31 cellular contexts compared by ENCODE assay signal in genomic region chrX:25389276-25389675, GRCh38.
"Had no signal": no experiment of that assay in that cellular context is flagged by ENCODE, and none has a peak within 500 bp of the region (broad histone marks: within the 10 kb centered on the region; RNA-seq: fewer than 3 reads in every experiment).

No MANE protein-coding gene starts in this region.

- H3K4me1 Mint-ChIP-seq: activated CD4-positive, alpha-beta T cell treated with anti-CD3 and anti-CD28 coated beads, Interleukin-2, amount 10 ng/mL, durations not matched to agents 24 days and 14 days; activated naive CD8-positive, alpha-beta T cell treated with anti-CD3 and anti-CD28 coated beads for 36 hours; activated T-helper 17 cell treated with anti-CD3 and anti-CD28 coated beads, Interleukin-2, amount 50 U/mL, for 72 hours; central memory CD8-positive, alpha-beta T cell had no signal

- DNase-seq: activated CD4-positive, alpha-beta T cell treated with anti-CD3 and anti-CD28 coated beads, Interleukin-2, amount 10 ng/mL, durations not matched to agents 24 days and 14 days; activated CD4-positive, alpha-beta T cell treated with anti-CD3 and anti-CD28 coated beads, Interleukin-2, amount 50 U/mL, for 4 hours; activated CD8-positive, alpha-beta T cell treated with anti-CD3 and anti-CD28 coated beads for 36 hours; activated effector memory CD4-positive, alpha-beta T cell treated with anti-CD3 and anti-CD28 coated beads, Interleukin-2, amount 50 U/mL, for 16 hours; activated naive CD4-positive, alpha-beta T cell; activated naive CD4-positive, alpha-beta T cell treated with anti-CD3 and anti-CD28 coated beads, Interleukin-2, amount 50 U/mL, for 16 hours; activated naive CD8-positive, alpha-beta T cell treated with anti-CD3 and anti-CD28 coated beads for 36 hours; activated T-cell treated with anti-CD3 and anti-CD28 coated beads, Interleukin-2, amount 50 U/mL, for 1 hour; activated T-cell treated with anti-CD3 and anti-CD28 coated beads, Interleukin-2, amount 50 U/mL, for 72 hours; amniotic stem cell; aorta; Karpas-422; KBM-7; NCI-H1105; NCI-H1417 treated with DMSO at 0.1 percent for 48 hours; NCI-H187 treated with DMSO at 0.1 percent for 48 hours; NCI-H2081; NCI-H2171 treated with DMSO at 0.1 percent for 48 hours; NCI-H2227 treated with DMSO at 0.1 percent for 48 hours; NCI-H446; NCI-H510A treated with DMSO at 0.1 percent for 48 hours; NCI-H69; PC-9; Right ventricle myocardium superior; SW 1271; T-helper 1 cell; T-helper 2 cell; T-helper 9 cell had no signal

- H3K4me3 Mint-ChIP-seq: activated CD4-positive, alpha-beta T cell treated with anti-CD3 and anti-CD28 coated beads, Interleukin-2, amount 10 ng/mL, durations not matched to agents 24 days and 14 days; activated CD8-positive, alpha-beta T cell treated with anti-CD3 and anti-CD28 coated beads for 36 hours; activated naive CD8-positive, alpha-beta T cell treated with anti-CD3 and anti-CD28 coated beads for 36 hours; activated T-cell treated with anti-CD3 and anti-CD28 coated beads, Interleukin-2, amount 50 U/mL, for 72 hours; activated T-helper 17 cell treated with anti-CD3 and anti-CD28 coated beads, Interleukin-2, amount 50 U/mL, for 72 hours; central memory CD8-positive, alpha-beta T cell had no signal

- H3K36me3 Mint-ChIP-seq: activated naive CD8-positive, alpha-beta T cell treated with anti-CD3 and anti-CD28 coated beads for 36 hours had no signal

- H3K27me3 ChIP-seq: cardiac muscle cell had no signal

- H3K27ac ChIP-seq: cardiac muscle cell, PC-9 had no signal

- H3K4me3 ChIP-seq: cardiac muscle cell, PC-9 had no signal

- H3K27me3 Mint-ChIP-seq: activated CD4-positive, alpha-beta T cell treated with anti-CD3 and anti-CD28 coated beads, Interleukin-2, amount 10 ng/mL, durations not matched to agents 24 days and 14 days; activated CD8-positive, alpha-beta T cell treated with anti-CD3 and anti-CD28 coated beads for 36 hours; activated naive CD8-positive, alpha-beta T cell treated with anti-CD3 and anti-CD28 coated beads for 36 hours; activated T-helper 17 cell treated with anti-CD3 and anti-CD28 coated beads, Interleukin-2, amount 50 U/mL, for 72 hours; central memory CD8-positive, alpha-beta T cell had no signal

- H3K9me3 Mint-ChIP-seq: activated CD4-positive, alpha-beta T cell treated with anti-CD3 and anti-CD28 coated beads, Interleukin-2, amount 10 ng/mL, durations not matched to agents 24 days and 14 days; activated CD8-positive, alpha-beta T cell treated with anti-CD3 and anti-CD28 coated beads for 36 hours; activated naive CD8-positive, alpha-beta T cell treated with anti-CD3 and anti-CD28 coated beads for 36 hours; activated T-helper 17 cell treated with anti-CD3 and anti-CD28 coated beads, Interleukin-2, amount 50 U/mL, for 72 hours had no signal

- H3K4me2 ChIP-seq: PC-9 had no signal

- H3K36me3 ChIP-seq: cardiac muscle cell had no signal

- H2AFZ ChIP-seq: PC-9 had no signal

- H3K27ac Mint-ChIP-seq: activated CD4-positive, alpha-beta T cell treated with anti-CD3 and anti-CD28 coated beads, Interleukin-2, amount 10 ng/mL, durations not matched to agents 24 days and 14 days; activated CD8-positive, alpha-beta T cell treated with anti-CD3 and anti-CD28 coated beads for 36 hours; activated naive CD8-positive, alpha-beta T cell treated with anti-CD3 and anti-CD28 coated beads for 36 hours; activated T-cell treated with anti-CD3 and anti-CD28 coated beads, Interleukin-2, amount 50 U/mL, for 72 hours; activated T-helper 17 cell treated with anti-CD3 and anti-CD28 coated beads, Interleukin-2, amount 50 U/mL, for 72 hours had no signal

- ATAC-seq: activated CD8-positive, alpha-beta T cell treated with anti-CD3 and anti-CD28 coated beads for 36 hours; activated T-cell treated with anti-CD3 and anti-CD28 coated beads, Interleukin-2, amount 50 U/mL, for 72 hours; activated T-helper 17 cell treated with anti-CD3 and anti-CD28 coated beads, Interleukin-2, amount 50 U/mL, for 72 hours had no signal
